Comparison of ENCODE assay signal across 1 cellular context in the genomic region with DNA sequence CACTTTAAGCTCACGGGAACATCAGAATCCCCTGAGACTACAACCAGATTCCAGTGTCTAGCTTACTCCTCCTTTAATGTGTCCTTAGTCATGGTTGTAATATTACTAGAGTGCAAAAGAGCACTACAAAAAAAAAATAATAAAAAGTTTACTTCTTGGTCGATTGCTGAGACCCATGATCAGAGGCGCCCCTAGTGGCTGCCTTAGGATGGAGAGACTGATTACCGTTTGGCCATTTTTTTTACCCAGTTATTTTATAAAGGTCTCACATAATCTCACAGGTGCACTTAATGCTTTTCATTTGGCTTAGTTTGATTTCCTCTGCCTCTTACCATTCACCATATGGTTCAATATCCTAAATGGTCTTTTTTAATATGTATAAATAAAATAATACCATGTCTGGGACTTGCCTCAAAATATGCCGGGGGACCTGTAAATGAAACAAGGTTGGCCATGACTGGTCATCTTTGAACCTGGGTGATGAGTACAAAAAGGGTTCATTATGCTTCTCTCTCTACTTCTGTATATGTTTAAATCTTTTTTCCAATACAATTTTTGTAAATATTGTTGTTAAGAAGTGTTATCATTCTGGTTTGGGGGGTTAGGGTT.
TF ChIP-seq lines count a peak whose summit lies in the region.

No MANE protein-coding gene starts in this region.

TF ChIP-seq in SK-N-SH, 30 proteins besides CTCF, POLR2A, EP300 and RAD21 (continued from another document):
- TF ChIP-seq REST (IDR thresholded peaks at IDR 0.05; ENCODE audit: low read depth, low read length) = no peak
